ENCODE assay signal across 1 cellular context in the genomic region with DNA sequence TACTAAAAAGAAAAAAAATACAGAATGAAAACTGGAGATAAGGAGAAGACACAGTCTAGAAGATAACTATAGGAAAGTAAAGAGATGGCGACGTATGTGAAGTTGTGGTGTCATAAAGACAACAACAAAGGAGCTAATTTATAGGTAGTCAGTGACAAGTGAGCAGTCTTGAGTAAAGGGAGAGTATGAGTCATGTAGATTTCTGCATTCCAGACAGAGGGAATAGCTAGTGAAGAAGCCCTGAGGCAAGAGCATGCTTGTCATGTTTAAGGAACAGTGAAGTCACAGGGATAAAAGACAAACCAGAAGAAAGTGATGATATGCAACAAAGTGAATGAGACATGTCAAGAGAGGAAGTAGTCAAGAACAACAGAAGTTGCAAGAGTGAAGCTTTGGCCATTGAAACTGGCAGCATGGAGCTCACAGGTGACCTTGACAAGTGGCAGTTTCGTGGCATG.
TF ChIP-seq lines count a peak whose summit lies in the region.

No MANE protein-coding gene starts in this region.

TF ChIP-seq in K562, 482 proteins besides CTCF, POLR2A, EP300 and RAD21 (continued from another document and continues in another):
- no peak for TF ChIP-seq ZNF124 (CRISPR knock-in tag; IDR thresholded peaks at IDR 0.05)
- TF ChIP-seq E2F3 (CRISPR knock-in tag; IDR thresholded peaks at IDR 0.05) = no peak
- TF ChIP-seq, protein P1, sequence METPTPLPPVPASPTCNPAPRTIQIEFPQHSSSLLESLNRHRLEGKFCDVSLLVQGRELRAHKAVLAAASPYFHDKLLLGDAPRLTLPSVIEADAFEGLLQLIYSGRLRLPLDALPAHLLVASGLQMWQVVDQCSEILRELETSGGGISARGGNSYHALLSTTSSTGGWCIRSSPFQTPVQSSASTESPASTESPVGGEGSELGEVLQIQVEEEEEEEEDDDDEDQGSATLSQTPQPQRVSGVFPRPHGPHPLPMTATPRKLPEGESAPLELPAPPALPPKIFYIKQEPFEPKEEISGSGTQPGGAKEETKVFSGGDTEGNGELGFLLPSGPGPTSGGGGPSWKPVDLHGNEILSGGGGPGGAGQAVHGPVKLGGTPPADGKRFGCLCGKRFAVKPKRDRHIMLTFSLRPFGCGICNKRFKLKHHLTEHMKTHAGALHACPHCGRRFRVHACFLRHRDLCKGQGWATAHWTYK (CRISPR knock-in tag; IDR thresholded peaks at IDR 0.05) = no peak
- no peak for TF ChIP-seq ZNF239 (CRISPR knock-in tag; IDR thresholded peaks at IDR 0.05)
- TF ChIP-seq, protein P2, sequence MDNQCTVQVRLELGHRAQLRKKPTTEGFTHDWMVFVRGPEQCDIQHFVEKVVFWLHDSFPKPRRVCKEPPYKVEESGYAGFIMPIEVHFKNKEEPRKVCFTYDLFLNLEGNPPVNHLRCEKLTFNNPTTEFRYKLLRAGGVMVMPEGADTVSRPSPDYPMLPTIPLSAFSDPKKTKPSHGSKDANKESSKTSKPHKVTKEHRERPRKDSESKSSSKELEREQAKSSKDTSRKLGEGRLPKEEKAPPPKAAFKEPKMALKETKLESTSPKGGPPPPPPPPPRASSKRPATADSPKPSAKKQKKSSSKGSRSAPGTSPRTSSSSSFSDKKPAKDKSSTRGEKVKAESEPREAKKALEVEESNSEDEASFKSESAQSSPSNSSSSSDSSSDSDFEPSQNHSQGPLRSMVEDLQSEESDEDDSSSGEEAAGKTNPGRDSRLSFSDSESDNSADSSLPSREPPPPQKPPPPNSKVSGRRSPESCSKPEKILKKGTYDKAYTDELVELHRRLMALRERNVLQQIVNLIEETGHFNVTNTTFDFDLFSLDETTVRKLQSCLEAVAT (IDR thresholded peaks at IDR 0.05) = no peak
- no peak; a peak in 1 of 4 replicates for TF ChIP-seq TRIM24 (IDR thresholded peaks at IDR 0.05)
- no peak for TF ChIP-seq THAP7 (CRISPR knock-in tag; IDR thresholded peaks at IDR 0.05)
- no peak for TF ChIP-seq ZNF263 (CRISPR knock-in tag; IDR thresholded peaks at IDR 0.05; ENCODE audit: borderline replicate concordance)
- TF ChIP-seq OTX1 (CRISPR knock-in tag; IDR thresholded peaks at IDR 0.05) = no peak
- TF ChIP-seq NR4A1 (CRISPR knock-in tag; IDR thresholded peaks at IDR 0.05) = no peak
- no peak for TF ChIP-seq NR4A1 (tag; IDR thresholded peaks at IDR 0.05)
- TF ChIP-seq KAT7 (CRISPR knock-in tag; IDR thresholded peaks at IDR 0.05; ENCODE audit: borderline replicate concordance) = no peak
- peak; percentile 93 for TF ChIP-seq MEIS2 (IDR thresholded peaks at IDR 0.05; ENCODE audit: partially characterized antibody)
- no peak for TF ChIP-seq MAX (CRISPR knock-in tag; IDR thresholded peaks at IDR 0.05)
- TF ChIP-seq, protein P3, sequence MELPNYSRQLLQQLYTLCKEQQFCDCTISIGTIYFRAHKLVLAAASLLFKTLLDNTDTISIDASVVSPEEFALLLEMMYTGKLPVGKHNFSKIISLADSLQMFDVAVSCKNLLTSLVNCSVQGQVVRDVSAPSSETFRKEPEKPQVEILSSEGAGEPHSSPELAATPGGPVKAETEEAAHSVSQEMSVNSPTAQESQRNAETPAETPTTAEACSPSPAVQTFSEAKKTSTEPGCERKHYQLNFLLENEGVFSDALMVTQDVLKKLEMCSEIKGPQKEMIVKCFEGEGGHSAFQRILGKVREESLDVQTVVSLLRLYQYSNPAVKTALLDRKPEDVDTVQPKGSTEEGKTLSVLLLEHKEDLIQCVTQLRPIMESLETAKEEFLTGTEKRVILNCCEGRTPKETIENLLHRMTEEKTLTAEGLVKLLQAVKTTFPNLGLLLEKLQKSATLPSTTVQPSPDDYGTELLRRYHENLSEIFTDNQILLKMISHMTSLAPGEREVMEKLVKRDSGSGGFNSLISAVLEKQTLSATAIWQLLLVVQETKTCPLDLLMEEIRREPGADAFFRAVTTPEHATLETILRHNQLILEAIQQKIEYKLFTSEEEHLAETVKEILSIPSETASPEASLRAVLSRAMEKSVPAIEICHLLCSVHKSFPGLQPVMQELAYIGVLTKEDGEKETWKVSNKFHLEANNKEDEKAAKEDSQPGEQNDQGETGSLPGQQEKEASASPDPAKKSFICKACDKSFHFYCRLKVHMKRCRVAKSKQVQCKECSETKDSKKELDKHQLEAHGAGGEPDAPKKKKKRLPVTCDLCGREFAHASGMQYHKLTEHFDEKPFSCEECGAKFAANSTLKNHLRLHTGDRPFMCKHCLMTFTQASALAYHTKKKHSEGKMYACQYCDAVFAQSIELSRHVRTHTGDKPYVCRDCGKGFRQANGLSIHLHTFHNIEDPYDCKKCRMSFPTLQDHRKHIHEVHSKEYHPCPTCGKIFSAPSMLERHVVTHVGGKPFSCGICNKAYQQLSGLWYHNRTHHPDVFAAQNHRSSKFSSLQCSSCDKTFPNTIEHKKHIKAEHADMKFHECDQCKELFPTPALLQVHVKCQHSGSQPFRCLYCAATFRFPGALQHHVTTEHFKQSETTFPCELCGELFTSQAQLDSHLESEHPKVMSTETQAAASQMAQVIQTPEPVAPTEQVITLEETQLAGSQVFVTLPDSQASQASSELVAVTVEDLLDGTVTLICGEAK (IDR thresholded peaks at IDR 0.05) = no peak
- TF ChIP-seq, protein P3 (CRISPR knock-in tag; IDR thresholded peaks at IDR 0.05) = no peak
- TF ChIP-seq C11orf30 (IDR thresholded peaks at IDR 0.05; ENCODE audit: low read depth) = peak; percentile 28; the same call in 1 of the 2 replicates
- TF ChIP-seq, protein P4, sequence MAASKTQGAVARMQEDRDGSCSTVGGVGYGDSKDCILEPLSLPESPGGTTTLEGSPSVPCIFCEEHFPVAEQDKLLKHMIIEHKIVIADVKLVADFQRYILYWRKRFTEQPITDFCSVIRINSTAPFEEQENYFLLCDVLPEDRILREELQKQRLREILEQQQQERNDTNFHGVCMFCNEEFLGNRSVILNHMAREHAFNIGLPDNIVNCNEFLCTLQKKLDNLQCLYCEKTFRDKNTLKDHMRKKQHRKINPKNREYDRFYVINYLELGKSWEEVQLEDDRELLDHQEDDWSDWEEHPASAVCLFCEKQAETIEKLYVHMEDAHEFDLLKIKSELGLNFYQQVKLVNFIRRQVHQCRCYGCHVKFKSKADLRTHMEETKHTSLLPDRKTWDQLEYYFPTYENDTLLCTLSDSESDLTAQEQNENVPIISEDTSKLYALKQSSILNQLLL (CRISPR knock-in tag; IDR thresholded peaks at IDR 0.05; ENCODE audit: borderline replicate concordance) = no peak
- TF ChIP-seq FOXA1 (IDR thresholded peaks at IDR 0.05; ENCODE audit: borderline replicate concordance) = no peak
- no peak for TF ChIP-seq HDAC8 (tag; IDR thresholded peaks at IDR 0.05)
- no peak for TF ChIP-seq ZNF77 (CRISPR knock-in tag; IDR thresholded peaks at IDR 0.05)
- no peak for TF ChIP-seq CBX3 (IDR thresholded peaks at IDR 0.05; ENCODE audit: borderline replicate concordance in 1 of 2, low read length in 2 of 2)
- no peak for TF ChIP-seq ZNF140 (CRISPR knock-in tag; IDR thresholded peaks at IDR 0.05)
- TF ChIP-seq ZNF41 (CRISPR knock-in tag; conservative IDR thresholded peaks at IDR 0.05) = no peak
- TF ChIP-seq ZNF347 (CRISPR knock-in tag; IDR thresholded peaks at IDR 0.05; ENCODE audit: low read depth) = no peak
- TF ChIP-seq CC2D1A (IDR thresholded peaks at IDR 0.05) = no peak
- no peak for TF ChIP-seq MBD1 (CRISPR knock-in tag; IDR thresholded peaks at IDR 0.05)
- no peak for TF ChIP-seq MLX (CRISPR knock-in tag; conservative IDR thresholded peaks at IDR 0.05)
- TF ChIP-seq PREB (CRISPR knock-in tag; IDR thresholded peaks at IDR 0.05) = no peak
- no peak for TF ChIP-seq FOS (IDR thresholded peaks at IDR 0.05; ENCODE audit: extremely low read depth, insufficient read length)
- peak; percentile 57 to 67; a peak in 2 of 4 replicates for TF ChIP-seq FOXK2 (conservative IDR thresholded peaks at IDR 0.05 in 1 of 2, IDR thresholded peaks at IDR 0.05 in 1 of 2; ENCODE audit: low read depth in 2 of 2)
- TF ChIP-seq MTF1 (CRISPR knock-in tag; IDR thresholded peaks at IDR 0.05; ENCODE audit: borderline replicate concordance) = no peak
- no peak for TF ChIP-seq CEBPG (CRISPR knock-in tag; IDR thresholded peaks at IDR 0.05)
- TF ChIP-seq CEBPG (tag; conservative IDR thresholded peaks at IDR 0.05 in 1 of 2, IDR thresholded peaks at IDR 0.05 in 1 of 2) = 0 out of 4 replicates have a peak, but pooled peaks of 1 of the 2 experiments have one; percentile 17
- TF ChIP-seq CTBP1 (IDR thresholded peaks at IDR 0.05; ENCODE audit: borderline replicate concordance) = peak; percentile 24; the same call in 1 of the 2 replicates
- no peak for TF ChIP-seq TEAD2 (tag; IDR thresholded peaks at IDR 0.05)
- TF ChIP-seq EGR1 (conservative IDR thresholded peaks at IDR 0.05) = no peak
- TF ChIP-seq CEBPB (tag; IDR thresholded peaks at IDR 0.05) = 0 out of 2 replicates have a peak, but pooled peaks have one; percentile 11
- TF ChIP-seq UBTF (IDR thresholded peaks at IDR 0.05; ENCODE audit: borderline replicate concordance in 1 of 2, low read depth in 2 of 2, low read length in 2 of 2) = no peak
